ENCODE assay signal across 1 cellular context in the genomic region with DNA sequence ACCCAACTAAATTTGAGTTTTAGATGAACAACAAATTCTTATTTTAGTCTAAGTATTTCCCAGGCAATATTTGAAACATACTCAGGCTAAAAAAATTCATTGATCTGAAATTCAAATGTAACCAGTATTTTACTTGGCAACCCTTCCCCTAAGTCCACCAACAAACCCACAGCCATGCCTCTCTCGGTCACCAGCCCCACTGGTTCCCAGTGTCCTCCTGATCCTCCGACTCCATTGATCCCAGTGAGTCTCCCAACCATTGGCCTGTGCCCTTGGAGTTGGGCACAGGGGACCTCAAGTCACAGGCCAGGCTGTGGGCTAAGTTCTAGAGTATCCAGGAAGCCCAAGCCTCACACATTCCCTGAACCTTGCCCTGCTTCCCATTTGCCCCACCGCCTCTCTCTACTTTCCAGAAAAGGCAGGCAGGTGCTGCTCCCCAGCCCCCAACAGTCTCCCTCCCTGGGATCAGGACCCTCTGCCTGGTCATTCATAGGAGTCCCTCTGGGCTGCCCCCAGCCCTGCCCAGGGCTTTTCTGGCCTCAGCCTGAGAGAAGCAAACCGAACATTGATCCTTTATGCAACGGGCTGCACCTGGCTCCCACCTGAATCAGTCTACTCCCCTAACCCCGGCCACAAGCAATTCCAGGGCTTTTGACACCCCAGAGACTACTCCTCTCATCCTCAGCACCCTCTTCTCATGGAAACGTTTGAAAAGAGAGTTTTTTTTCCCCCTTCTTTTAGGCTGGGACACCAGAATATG.
TF ChIP-seq lines count a peak whose summit lies in the region.

No MANE protein-coding gene starts in this region.

TF ChIP-seq in HepG2, 621 proteins besides CTCF, POLR2A, EP300 and RAD21 (continued from another document):
- TF ChIP-seq TBL1XR1 (IDR thresholded peaks at IDR 0.05; ENCODE audit: borderline replicate concordance, low read length, partially characterized antibody) (no peak), SRY (CRISPR knock-in tag; IDR thresholded peaks at IDR 0.05) (no peak), ZFX (CRISPR knock-in tag; IDR thresholded peaks at IDR 0.05; ENCODE audit: low read depth) (peak; percentile 34; the same call in 1 of the 2 replicates), ZNF570 (CRISPR knock-in tag; IDR thresholded peaks at IDR 0.05; ENCODE audit: borderline replicate concordance) (no peak), REPIN1 (CRISPR knock-in tag; IDR thresholded peaks at IDR 0.05; ENCODE audit: borderline replicate concordance, low read depth) (no peak), SP1 (IDR thresholded peaks at IDR 0.05) (no peak), SP1 (CRISPR knock-in tag; IDR thresholded peaks at IDR 0.05) (no peak), FOXK1 (CRISPR knock-in tag; IDR thresholded peaks at IDR 0.05; ENCODE audit: borderline replicate concordance, low read depth) (no peak), TP53 (CRISPR knock-in tag; conservative IDR thresholded peaks at IDR 0.05) (no peak), ZNF543 (CRISPR knock-in tag; IDR thresholded peaks at IDR 0.05) (0 out of 2 replicates have a peak, but pooled peaks have one; percentile 43), FIP1L1 (IDR thresholded peaks at IDR 0.05; ENCODE audit: borderline replicate concordance, insufficient read depth, low read depth, low read length) (no peak), HDAC1 (CRISPR knock-in tag; IDR thresholded peaks at IDR 0.05) (no peak), ATM (IDR thresholded peaks at IDR 0.05; ENCODE audit: borderline replicate concordance) (no peak)
- TF ChIP-seq, protein P1, sequence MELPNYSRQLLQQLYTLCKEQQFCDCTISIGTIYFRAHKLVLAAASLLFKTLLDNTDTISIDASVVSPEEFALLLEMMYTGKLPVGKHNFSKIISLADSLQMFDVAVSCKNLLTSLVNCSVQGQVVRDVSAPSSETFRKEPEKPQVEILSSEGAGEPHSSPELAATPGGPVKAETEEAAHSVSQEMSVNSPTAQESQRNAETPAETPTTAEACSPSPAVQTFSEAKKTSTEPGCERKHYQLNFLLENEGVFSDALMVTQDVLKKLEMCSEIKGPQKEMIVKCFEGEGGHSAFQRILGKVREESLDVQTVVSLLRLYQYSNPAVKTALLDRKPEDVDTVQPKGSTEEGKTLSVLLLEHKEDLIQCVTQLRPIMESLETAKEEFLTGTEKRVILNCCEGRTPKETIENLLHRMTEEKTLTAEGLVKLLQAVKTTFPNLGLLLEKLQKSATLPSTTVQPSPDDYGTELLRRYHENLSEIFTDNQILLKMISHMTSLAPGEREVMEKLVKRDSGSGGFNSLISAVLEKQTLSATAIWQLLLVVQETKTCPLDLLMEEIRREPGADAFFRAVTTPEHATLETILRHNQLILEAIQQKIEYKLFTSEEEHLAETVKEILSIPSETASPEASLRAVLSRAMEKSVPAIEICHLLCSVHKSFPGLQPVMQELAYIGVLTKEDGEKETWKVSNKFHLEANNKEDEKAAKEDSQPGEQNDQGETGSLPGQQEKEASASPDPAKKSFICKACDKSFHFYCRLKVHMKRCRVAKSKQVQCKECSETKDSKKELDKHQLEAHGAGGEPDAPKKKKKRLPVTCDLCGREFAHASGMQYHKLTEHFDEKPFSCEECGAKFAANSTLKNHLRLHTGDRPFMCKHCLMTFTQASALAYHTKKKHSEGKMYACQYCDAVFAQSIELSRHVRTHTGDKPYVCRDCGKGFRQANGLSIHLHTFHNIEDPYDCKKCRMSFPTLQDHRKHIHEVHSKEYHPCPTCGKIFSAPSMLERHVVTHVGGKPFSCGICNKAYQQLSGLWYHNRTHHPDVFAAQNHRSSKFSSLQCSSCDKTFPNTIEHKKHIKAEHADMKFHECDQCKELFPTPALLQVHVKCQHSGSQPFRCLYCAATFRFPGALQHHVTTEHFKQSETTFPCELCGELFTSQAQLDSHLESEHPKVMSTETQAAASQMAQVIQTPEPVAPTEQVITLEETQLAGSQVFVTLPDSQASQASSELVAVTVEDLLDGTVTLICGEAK (IDR thresholded peaks at IDR 0.05) = no peak
- TF ChIP-seq, protein P1 (CRISPR knock-in tag; IDR thresholded peaks at IDR 0.05) = no peak
- TF ChIP-seq, protein P2, sequence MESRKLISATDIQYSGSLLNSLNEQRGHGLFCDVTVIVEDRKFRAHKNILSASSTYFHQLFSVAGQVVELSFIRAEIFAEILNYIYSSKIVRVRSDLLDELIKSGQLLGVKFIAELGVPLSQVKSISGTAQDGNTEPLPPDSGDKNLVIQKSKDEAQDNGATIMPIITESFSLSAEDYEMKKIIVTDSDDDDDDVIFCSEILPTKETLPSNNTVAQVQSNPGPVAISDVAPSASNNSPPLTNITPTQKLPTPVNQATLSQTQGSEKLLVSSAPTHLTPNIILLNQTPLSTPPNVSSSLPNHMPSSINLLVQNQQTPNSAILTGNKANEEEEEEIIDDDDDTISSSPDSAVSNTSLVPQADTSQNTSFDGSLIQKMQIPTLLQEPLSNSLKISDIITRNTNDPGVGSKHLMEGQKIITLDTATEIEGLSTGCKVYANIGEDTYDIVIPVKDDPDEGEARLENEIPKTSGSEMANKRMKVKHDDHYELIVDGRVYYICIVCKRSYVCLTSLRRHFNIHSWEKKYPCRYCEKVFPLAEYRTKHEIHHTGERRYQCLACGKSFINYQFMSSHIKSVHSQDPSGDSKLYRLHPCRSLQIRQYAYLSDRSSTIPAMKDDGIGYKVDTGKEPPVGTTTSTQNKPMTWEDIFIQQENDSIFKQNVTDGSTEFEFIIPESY (CRISPR knock-in tag; IDR thresholded peaks at IDR 0.05) = no peak
- TF ChIP-seq, protein P3, sequence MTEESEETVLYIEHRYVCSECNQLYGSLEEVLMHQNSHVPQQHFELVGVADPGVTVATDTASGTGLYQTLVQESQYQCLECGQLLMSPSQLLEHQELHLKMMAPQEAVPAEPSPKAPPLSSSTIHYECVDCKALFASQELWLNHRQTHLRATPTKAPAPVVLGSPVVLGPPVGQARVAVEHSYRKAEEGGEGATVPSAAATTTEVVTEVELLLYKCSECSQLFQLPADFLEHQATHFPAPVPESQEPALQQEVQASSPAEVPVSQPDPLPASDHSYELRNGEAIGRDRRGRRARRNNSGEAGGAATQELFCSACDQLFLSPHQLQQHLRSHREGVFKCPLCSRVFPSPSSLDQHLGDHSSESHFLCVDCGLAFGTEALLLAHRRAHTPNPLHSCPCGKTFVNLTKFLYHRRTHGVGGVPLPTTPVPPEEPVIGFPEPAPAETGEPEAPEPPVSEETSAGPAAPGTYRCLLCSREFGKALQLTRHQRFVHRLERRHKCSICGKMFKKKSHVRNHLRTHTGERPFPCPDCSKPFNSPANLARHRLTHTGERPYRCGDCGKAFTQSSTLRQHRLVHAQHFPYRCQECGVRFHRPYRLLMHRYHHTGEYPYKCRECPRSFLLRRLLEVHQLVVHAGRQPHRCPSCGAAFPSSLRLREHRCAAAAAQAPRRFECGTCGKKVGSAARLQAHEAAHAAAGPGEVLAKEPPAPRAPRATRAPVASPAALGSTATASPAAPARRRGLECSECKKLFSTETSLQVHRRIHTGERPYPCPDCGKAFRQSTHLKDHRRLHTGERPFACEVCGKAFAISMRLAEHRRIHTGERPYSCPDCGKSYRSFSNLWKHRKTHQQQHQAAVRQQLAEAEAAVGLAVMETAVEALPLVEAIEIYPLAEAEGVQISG (CRISPR knock-in tag; IDR thresholded peaks at IDR 0.05) = peak; percentile 52
TF ChIP-seq in HepG2: peak in this region for 62.
